18 cellular contexts compared by ENCODE assay signal in genomic region chr11:134801526-134801925, GRCh38.
"Had no signal": no experiment of that assay in that cellular context is flagged by ENCODE, and none has a peak within 500 bp of the region (broad histone marks: within the 10 kb centered on the region; RNA-seq: fewer than 3 reads in every experiment).

No MANE protein-coding gene starts in this region.

- H2AFZ ChIP-seq: parathyroid adenoma had no signal

- ATAC-seq: activated CD4-positive, CD25-positive, alpha-beta regulatory T cell treated with anti-CD3 and anti-CD28 coated beads, Interleukin-2, amount 50 U/mL, for 24 hours; activated naive CD8-positive, alpha-beta T cell treated with anti-CD3 and anti-CD28 coated beads, Interleukin-2, amount 50 U/mL, for 24 hours; activated T-helper 17 cell treated with anti-CD3 and anti-CD28 coated beads, Interleukin-2, amount 50 U/mL, for 72 hours; esophagus mucosa; stimulated activated naive CD8-positive, alpha-beta T cell treated with anti-CD3 and anti-CD28 coated beads, Interleukin-15, amount 100 ng/mL, for 72 hours; T-cell had no signal

- H3K9me3 Mint-ChIP-seq: activated naive CD8-positive, alpha-beta T cell treated with anti-CD3 and anti-CD28 coated beads, Interleukin-2, amount 50 U/mL, for 24 hours; activated T-helper 17 cell treated with anti-CD3 and anti-CD28 coated beads, Interleukin-2, amount 50 U/mL, for 72 hours; memory B cell; stimulated activated naive CD8-positive, alpha-beta T cell treated with anti-CD3 and anti-CD28 coated beads, Interleukin-15, amount 100 ng/mL, for 72 hours; T-cell had no signal

- H3K27ac ChIP-seq: ascending aorta, left ventricle myocardium inferior, neutrophil, parathyroid adenoma, uterus had no signal

- H3K79me2 ChIP-seq: parathyroid adenoma had no signal

- H3K36me3 ChIP-seq: ascending aorta, left ventricle myocardium inferior, neutrophil, uterus had no signal

- H3K4me3 Mint-ChIP-seq: activated naive CD8-positive, alpha-beta T cell treated with anti-CD3 and anti-CD28 coated beads, Interleukin-2, amount 50 U/mL, for 24 hours; activated T-helper 17 cell treated with anti-CD3 and anti-CD28 coated beads, Interleukin-2, amount 50 U/mL, for 72 hours; memory B cell; stimulated activated naive CD8-positive, alpha-beta T cell treated with anti-CD3 and anti-CD28 coated beads, Interleukin-15, amount 100 ng/mL, for 72 hours; T-cell had no signal

- H3K27me3 ChIP-seq: ascending aorta had no signal

- H3K9me3 ChIP-seq: ascending aorta, left ventricle myocardium inferior, neutrophil, uterus had no signal

- H3K4me1 Mint-ChIP-seq: activated naive CD8-positive, alpha-beta T cell treated with anti-CD3 and anti-CD28 coated beads, Interleukin-2, amount 50 U/mL, for 24 hours; activated T-helper 17 cell treated with anti-CD3 and anti-CD28 coated beads, Interleukin-2, amount 50 U/mL, for 72 hours; memory B cell; stimulated activated naive CD8-positive, alpha-beta T cell treated with anti-CD3 and anti-CD28 coated beads, Interleukin-15, amount 100 ng/mL, for 72 hours had no signal

- H3K9ac ChIP-seq: parathyroid adenoma had no signal

- H3K4me3 ChIP-seq: ascending aorta, left ventricle myocardium inferior, uterus had no signal

- H3K4me1 ChIP-seq: ascending aorta, left ventricle myocardium inferior, parathyroid adenoma, uterus had no signal

- H3K27ac Mint-ChIP-seq: activated naive CD8-positive, alpha-beta T cell treated with anti-CD3 and anti-CD28 coated beads, Interleukin-2, amount 50 U/mL, for 24 hours; activated T-helper 17 cell treated with anti-CD3 and anti-CD28 coated beads, Interleukin-2, amount 50 U/mL, for 72 hours; memory B cell; T-cell had no signal

- H3K36me3 Mint-ChIP-seq: memory B cell, T-cell had no signal

- DNase-seq: activated CD4-positive, alpha-beta T cell treated with anti-CD3 and anti-CD28 coated beads, Interleukin-2, amount 50 U/mL, for 4 hours; activated naive CD4-positive, alpha-beta T cell treated with Interleukin-2 at 50 U/mL for 16 hours; activated naive CD8-positive, alpha-beta T cell treated with anti-CD3 and anti-CD28 coated beads, Interleukin-2, amount 50 U/mL, for 24 hours; dorsolateral prefrontal cortex; hippocampal formation; left ventricle myocardium inferior; stimulated activated CD4-positive, alpha-beta T cell treated with anti-CD3 and anti-CD28 coated beads, Interleukin-1b, Interleukin-23, amount 100 ng/mL, for 48 hours; stimulated activated naive CD8-positive, alpha-beta T cell treated with anti-CD3 and anti-CD28 coated beads, Interleukin-15, amount 100 ng/mL, for 72 hours; T-cell; T1000; uterus had no signal
